ENCODE assay signal across 14 cellular contexts in genomic region chr12:59734371-59734770, GRCh38.
"Had no signal": no experiment of that assay in that cellular context is flagged by ENCODE, and none has a peak within 500 bp of the region (broad histone marks: within the 10 kb centered on the region; RNA-seq: fewer than 3 reads in every experiment).

No MANE protein-coding gene starts in this region.

- H3K27ac ChIP-seq: colonic mucosa, neural progenitor cell, parathyroid adenoma had no signal

- H3K4me3 Mint-ChIP-seq: activated CD8-positive, alpha-beta memory T cell treated with anti-CD3 and anti-CD28 coated beads, Interleukin-2, amount 10 ng/mL, durations not matched to agents 7 days and 5 days; activated naive CD4-positive, alpha-beta T cell treated with anti-CD3 and anti-CD28 coated beads, Interleukin-2, amount 50 U/mL, for 24 hours; activated T-cell treated with anti-CD3 and anti-CD28 coated beads, Interleukin-2, amount 50 U/mL, for 24 hours; neural progenitor cell had no signal

- H3K9me3 Mint-ChIP-seq: activated T-cell treated with anti-CD3 and anti-CD28 coated beads, Interleukin-2, amount 50 U/mL, for 24 hours; neural progenitor cell had no signal

- H3K36me3 ChIP-seq: colonic mucosa, neural progenitor cell had no signal

- ATAC-seq: activated CD4-positive, CD25-positive, alpha-beta regulatory T cell treated with anti-CD3 and anti-CD28 coated beads, Interleukin-2, amount 50 U/mL, for 24 hours had no signal

- H3K27me3 ChIP-seq: colonic mucosa, neural progenitor cell had no signal

- H3K9me3 ChIP-seq: colonic mucosa had no signal

- H3K4me1 ChIP-seq: colonic mucosa, neural progenitor cell, parathyroid adenoma had no signal

- DNase-seq: activated CD4-positive, alpha-beta T cell treated with anti-CD3 and anti-CD28 coated beads, Interleukin-2, amount 50 U/mL, for 4 hours; activated CD8-positive, alpha-beta memory T cell treated with anti-CD3 and anti-CD28 coated beads, Interleukin-2, amount 10 ng/mL, durations not matched to agents 7 days and 5 days; activated effector memory CD4-positive, alpha-beta T cell treated with Interleukin-2 at 50 U/mL for 16 hours; activated T-cell treated with anti-CD3 and anti-CD28 coated beads, Interleukin-2, amount 50 U/mL, for 24 hours; caudate nucleus; colonic mucosa; foreskin melanocyte; kidney; stimulated activated CD4-positive, alpha-beta T cell treated with anti-CD3 and anti-CD28 coated beads, Interleukin-4, amount 100 ng/mL, for 1 hour; stimulated activated CD8-positive, alpha-beta memory T cell treated with anti-CD3 and anti-CD28 coated beads, Interleukin-4, amount 100 ng/mL, for 48 hours had no signal

- H3K27ac Mint-ChIP-seq: activated CD8-positive, alpha-beta memory T cell treated with anti-CD3 and anti-CD28 coated beads, Interleukin-2, amount 10 ng/mL, durations not matched to agents 7 days and 5 days; activated naive CD4-positive, alpha-beta T cell treated with anti-CD3 and anti-CD28 coated beads, Interleukin-2, amount 50 U/mL, for 24 hours; activated T-cell treated with anti-CD3 and anti-CD28 coated beads, Interleukin-2, amount 50 U/mL, for 24 hours; neural progenitor cell had no signal

- H3K36me3 Mint-ChIP-seq: neural progenitor cell had no signal

- H3K4me3 ChIP-seq: colonic mucosa, neural progenitor cell had no signal

- H3K4me1 Mint-ChIP-seq: activated CD8-positive, alpha-beta memory T cell treated with anti-CD3 and anti-CD28 coated beads, Interleukin-2, amount 10 ng/mL, durations not matched to agents 7 days and 5 days had no signal
